ENCODE assay signal across 25 cellular contexts in the genomic region with DNA sequence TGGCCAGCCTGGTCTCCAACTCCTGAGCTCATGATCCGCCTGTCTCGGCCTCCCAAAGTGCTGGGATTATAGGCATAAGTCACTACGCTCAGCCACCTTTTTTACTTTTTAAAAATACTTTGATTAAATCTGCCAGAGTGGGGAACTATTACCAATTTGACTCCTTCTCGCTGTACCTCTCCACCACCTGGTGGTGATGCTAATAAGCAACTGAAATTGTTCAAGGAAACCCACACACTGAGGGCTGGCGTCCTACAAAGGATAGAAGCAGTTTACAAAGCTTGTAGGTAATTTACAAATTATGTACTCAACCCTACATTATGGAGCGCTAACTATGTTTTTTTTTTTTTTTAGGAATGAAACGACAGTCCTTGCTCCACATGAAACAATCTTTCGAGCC.
A peak's percentile ranks its signal among the peaks of the same experiment; 100 is the strongest.
DNase-seq lines count a peak whose midpoint lies in the region; ATAC-seq, FAIRE-seq and TF ChIP-seq lines count a peak whose summit lies in the region.
"Had no signal": no experiment of that assay in that cellular context is flagged by ENCODE, and none has a peak within 500 bp of the region (broad histone marks: within the 10 kb centered on the region; RNA-seq: fewer than 3 reads in every experiment).

No MANE protein-coding gene starts in this region.

- H3K4me2 ChIP-seq in IMR-90 (ENCODE audit: low read depth, low read length) (no peak overlapping the region), GM12878 (ENCODE audit: control insufficient read depth, insufficient read depth) (no peak overlapping the region)

- no peak overlapping the region for H2AK9ac ChIP-seq in IMR-90 (replicated peaks; ENCODE audit: low read depth, low read length, poor library complexity)

- H3K27ac ChIP-seq in IMR-90 (ENCODE audit: insufficient read depth, low read length) (no peak overlapping the region), GM12878 (ENCODE audit: control insufficient read depth, insufficient read depth) (no peak overlapping the region), left lung (no peak overlapping the region)
- H3K27ac ChIP-seq in CD8-positive, alpha-beta memory T cell (ENCODE audit: low read depth, low read length) = no peak overlapping the region
- H3K27ac ChIP-seq: 22Rv1, upper lobe of left lung had no signal

- no peak overlapping the region for H2AFZ ChIP-seq in IMR-90 (replicated peaks; ENCODE audit: low read length, poor library complexity)
- no peak overlapping the region for H2AFZ ChIP-seq in GM12878 (ENCODE audit: control insufficient read depth, low read depth, low read length)

- H2BK5ac ChIP-seq in IMR-90 (ENCODE audit: low read depth, low read length, poor library complexity, severe bottlenecking) = no peak overlapping the region

- intact Hi-C loops in IMR-90 (cut with micrococcal nuclease) (no loop called here), GM12878 (cut with micrococcal nuclease; ENCODE audit: unreplicated experiment) (no loop called here), left lung (cut with DNase I) (no loop called here)

- no peak for TF ChIP-seq EP300 in GM12878 (IDR thresholded peaks at IDR 0.05; ENCODE audit: borderline replicate concordance in 1 of 2, control insufficient read depth in 1 of 2, low read depth in 2 of 2, low read length in 2 of 2)

- 92% methylated on average over 2 of the region's 8 CpGs; no CpG with 5 or more reads in 1 of the 2 experiments for WGBS in IMR-90 (ENCODE audit: extremely low coverage in 2 of 2, insufficient read length in 1 of 2), 2 experiments
- WGBS in GM12878 (ENCODE audit: insufficient coverage, insufficient replicate concordance, low lambda C conversion rate, missing lambda C conversion rate) = 62% methylated on average over 8 of the region's 8 CpGs

- no TSS peak for BruUV-seq in IMR-90 (replicated peaks; lab: Mats Ljungman, UMichigan)
- BruUV-seq in GM12878 (replicated peaks; lab: Mats Ljungman, UMichigan) = no TSS peak

- DNase-seq in DMS 273 (lab: John Stamatoyannopoulos, UW; ENCODE audit: unreplicated experiment) (peak; percentile 15), DMS 273 treated with DMSO at 0.1 percent for 48 hours (lab: John Stamatoyannopoulos, UW) (no peak), IMR-90 (no peak), GM12878 (ENCODE audit: low read depth, low spot score) (no peak), iPS-NIHi7 (ENCODE audit: extremely low spot score) (peak; percentile 31), left lung (no peak)
- DNase-seq in CD8-positive, alpha-beta memory T cell = no peak
- DNase-seq in stimulated activated CD4-positive, alpha-beta T cell treated with anti-CD3 and anti-CD28 coated beads, Interleukin-1b, Interleukin-23, amount 100 ng/mL, for 48 hours = no peak
- DNase-seq: activated CD4-positive, CD25-positive, alpha-beta regulatory T cell; activated CD8-positive, alpha-beta memory T cell treated with anti-CD3 and anti-CD28 coated beads for 24 hours; C1 segment of cervical spinal cord; caudate nucleus; DMS79 treated with DMSO at 0.1 percent for 48 hours; effector CD4-positive, alpha-beta T cell; hypothalamus; NCI-H2081 treated with DMSO at 0.1 percent for 48 hours; nephron progenitor cell; NK-92 treated with Interleukin-12 subunit alpha and Interleukin-12 subunit beta, amount 100 ng/mL, for 24 hours; stimulated activated naive CD8-positive, alpha-beta T cell treated with anti-CD3 and anti-CD28 coated beads, Interleukin-15, Interleukin-2, amounts not matched to agents 100 U/mL and 50 U/mL, for 24 hours; T-helper 1 cell; upper lobe of left lung had no signal

- H3K9me1 ChIP-seq in IMR-90 (ENCODE audit: insufficient read depth, low read length) = no peaks in the 10 kb centered on the region

- H3K9me3 Mint-ChIP-seq in CD8-positive, alpha-beta memory T cell = no peaks in the 10 kb centered on the region
- H3K9me3 Mint-ChIP-seq: activated T-helper 1 cell treated with anti-CD3 and anti-CD28 coated beads, Interleukin-12 subunit alpha, Interleukin-12 subunit beta, Interleukin-2, Interleukin-4 antibody, amounts not matched to agents 30 ng/mL and 10 ng/mL and 1 ng/mL, durations not matched to agents 14 hours and 24 hours and 36 hours had no signal

- 0 out of 2 replicates have a peak overlapping the region, but pooled peaks have one; percentile 15 for H2AK5ac ChIP-seq in IMR-90 (ENCODE audit: low read depth, low read length)

- RAD21 ChIA-PET in GM12878 (lab: Charles Lee; ENCODE audit: unreplicated experiment) = interaction anchor here (2.7 kb wide), 1 partner anchor 17 kb away, joined by 8 read pairs; no protein-coding TSS in a partner anchor

- H2BK20ac ChIP-seq in IMR-90 (ENCODE audit: low read depth, low read length) = no peak overlapping the region

- ATAC-seq in IMR-90 (ENCODE audit: low read depth) = no peak
- 0 out of 3 replicates have a peak, but pooled peaks have one; percentile 41 for ATAC-seq in GM12878
- no peak for ATAC-seq in left lung
- ATAC-seq: Right ventricle myocardium inferior; stimulated activated naive CD8-positive, alpha-beta T cell treated with anti-CD3 and anti-CD28 coated beads, Interleukin-15, Interleukin-2, amounts not matched to agents 100 U/mL and 50 U/mL, for 24 hours had no signal

- no peak overlapping the region for H4K8ac ChIP-seq in IMR-90 (ENCODE audit: low read depth in 2 of 2, low read length in 2 of 2)

- H3K79me2 ChIP-seq in GM12878 (ENCODE audit: control insufficient read depth, insufficient read depth, low read length) = no peaks in the 10 kb centered on the region

- peaks cover 0 to 27% of the 10 kb centered on the region in 2 experiments; a peak in 3 of 4 replicates for H3K79me1 ChIP-seq in IMR-90 (ENCODE audit: low read depth in 1 of 2, low read length in 2 of 2)

- H3K4me3 ChIP-seq in IMR-90 (ENCODE audit: insufficient read depth, low read depth, low read length) (no peak overlapping the region), GM12878 (no peak overlapping the region), left lung (no peak overlapping the region)
- H3K4me3 ChIP-seq in CD8-positive, alpha-beta memory T cell (ENCODE audit: low read length) = no peak overlapping the region
- H3K4me3 ChIP-seq: upper lobe of left lung had no signal

- no peak overlapping the region for H3K56ac ChIP-seq in IMR-90 (ENCODE audit: extremely low read depth, insufficient read depth, low read length)

- no peak overlapping the region for H4K5ac ChIP-seq in IMR-90 (ENCODE audit: low read depth, low read length)

- POLR2A ChIA-PET in IMR-90 (lab: Charles Lee; ENCODE audit: unreplicated experiment) (no interaction called here), GM12878 (lab: Charles Lee) (interaction anchor here (0.6 kb wide), 1 partner anchor 129 kb away, joined by 4 read pairs; no protein-coding TSS in a partner anchor)
- POLR2A ChIA-PET in CD8-positive, alpha-beta memory T cell (lab: Charles Lee) = no interaction called here

- no peaks in the 10 kb centered on the region for H3K9me3 ChIP-seq in IMR-90 (ENCODE audit: control insufficient read depth, insufficient read depth, low read length)
- H3K9me3 ChIP-seq in GM12878 (replicated peaks; ENCODE audit: control insufficient read depth, insufficient read depth, low read length) = no peaks in the 10 kb centered on the region
- no peaks in the 10 kb centered on the region for H3K9me3 ChIP-seq in CD8-positive, alpha-beta memory T cell (ENCODE audit: low read length)
- H3K9me3 ChIP-seq in left lung = no peaks in the 10 kb centered on the region
- H3K9me3 ChIP-seq: upper lobe of left lung had no signal

- no peak overlapping the region for H3K4me3 Mint-ChIP-seq in CD8-positive, alpha-beta memory T cell
- H3K4me3 Mint-ChIP-seq: activated T-helper 1 cell treated with anti-CD3 and anti-CD28 coated beads, Interleukin-12 subunit alpha, Interleukin-12 subunit beta, Interleukin-2, Interleukin-4 antibody, amounts not matched to agents 30 ng/mL and 10 ng/mL and 1 ng/mL, durations not matched to agents 14 hours and 24 hours and 36 hours; nephron progenitor cell had no signal

- no peak overlapping the region; the same call in 1 of the 2 replicates for H4K91ac ChIP-seq in IMR-90 (ENCODE audit: insufficient read depth, low read depth, low read length)

- SMC1A ChIA-PET in GM12878 (lab: Charles Lee; ENCODE audit: uncharacterized antibody, unreplicated experiment) = interaction anchor here (0.7 to 2.2 kb wide), 6 partner anchors 9 to 1777 kb away, joined by 3 to 6 read pairs (median 3); no protein-coding TSS in a partner anchor

- CTCF ChIA-PET in IMR-90 (lab: Yijun Ruan, JAX) = interaction anchor here (1.0 to 1.8 kb wide), 4 partner anchors 9 to 103 kb away, joined by 3 to 7 read pairs (median 5); no protein-coding TSS in a partner anchor
- CTCF ChIA-PET in GM12878 (lab: Yijun Ruan, JAX) = interaction anchor here (0.7 to 3.6 kb wide), 8 partner anchors 9 to 308 kb away, joined by 3 to 19 read pairs (median 4); a partner anchor contains a TSS
- CTCF ChIA-PET in CD8-positive, alpha-beta memory T cell (lab: Charles Lee) = interaction anchor here (0.8 to 1.4 kb wide), 3 partner anchors 9 to 112 kb away, joined by 3 to 6 read pairs (median 4); a partner anchor contains a TSS

- TF ChIP-seq CTCF in IMR-90 (conservative IDR thresholded peaks at IDR 0.05; ENCODE audit: low read depth, low read length) (0 out of 2 replicates have a peak, but pooled peaks have one; percentile 11), GM12878 (IDR thresholded peaks at IDR 0.05 in 2 of 3, conservative IDR thresholded peaks at IDR 0.05 in 1 of 3; ENCODE audit: control insufficient read depth in 2 of 3, extremely low read depth in 1 of 3, insufficient read depth in 1 of 3, low read depth in 3 of 3, low read length in 3 of 3) (peak in 1 of 3 experiments; percentile 2; a peak in 1 of 6 replicates), left lung (IDR thresholded peaks at IDR 0.05) (no peak)

- in situ Hi-C loops in IMR-90 (cut with MboI; ENCODE audit: low sequenced_read_pairs) (no loop called here), GM12878 (cut with MboI) (no loop called here)

- H4K20me1 ChIP-seq in IMR-90 (ENCODE audit: insufficient read depth, low read length) (no peaks in the 10 kb centered on the region), GM12878 (ENCODE audit: control insufficient read depth, insufficient read depth) (no peaks in the 10 kb centered on the region)

- H3K27me3 ChIP-seq in IMR-90 (ENCODE audit: control insufficient read depth, insufficient read depth, low read length) (no peaks in the 10 kb centered on the region), GM12878 (replicated peaks in 1 of 2; ENCODE audit: control insufficient read depth in 2 of 2, insufficient read depth in 2 of 2, low read length in 1 of 2) (peaks cover 0 to 2% of the 10 kb centered on the region in 2 experiments; a peak in 1 of 4 replicates), left lung (no peaks in the 10 kb centered on the region)
- H3K27me3 ChIP-seq in CD8-positive, alpha-beta memory T cell (ENCODE audit: insufficient read depth, low read length, poor library complexity, severe bottlenecking) = no peaks in the 10 kb centered on the region
- H3K27me3 ChIP-seq: upper lobe of left lung had no signal

- no peaks in the 10 kb centered on the region for H3K4me1 Mint-ChIP-seq in CD8-positive, alpha-beta memory T cell

- H3K9ac ChIP-seq in IMR-90 (ENCODE audit: low read depth, low read length) = no peak overlapping the region
- H3K9ac ChIP-seq in GM12878 (ENCODE audit: control insufficient read depth, insufficient read depth, low read length) = no peak overlapping the region

- H3K27ac Mint-ChIP-seq in CD8-positive, alpha-beta memory T cell = no peak overlapping the region
- H3K27ac Mint-ChIP-seq: activated T-helper 1 cell treated with anti-CD3 and anti-CD28 coated beads, Interleukin-12 subunit alpha, Interleukin-12 subunit beta, Interleukin-2, Interleukin-4 antibody, amounts not matched to agents 30 ng/mL and 10 ng/mL and 1 ng/mL, durations not matched to agents 14 hours and 24 hours and 36 hours; nephron progenitor cell had no signal

- no peak for FAIRE-seq in GM12878 (lab: Jason Lieb, UNC)
- FAIRE-seq: GM19239 had no signal

- no peak for TF ChIP-seq POLR2A in IMR-90 (IDR thresholded peaks at IDR 0.05; ENCODE audit: low read depth, low read length)
- TF ChIP-seq POLR2A in GM12878 (IDR thresholded peaks at IDR 0.05; ENCODE audit: low read depth, low read length) = no peak

- dilution Hi-C loops in IMR-90 (cut with HindIII; ENCODE audit: low sequenced_read_pairs, unreplicated experiment) = loop anchor here (25.0 kb wide), 1 partner anchor 112 kb away; a partner anchor contains a TSS

- H3K4me1 ChIP-seq in IMR-90 (ENCODE audit: control insufficient read depth, insufficient read depth, low read length) (no peaks in the 10 kb centered on the region), GM12878 (ENCODE audit: control insufficient read depth, insufficient read depth, low read length) (no peaks in the 10 kb centered on the region), left lung (no peaks in the 10 kb centered on the region)
- no peaks in the 10 kb centered on the region for H3K4me1 ChIP-seq in CD8-positive, alpha-beta memory T cell (ENCODE audit: insufficient read depth, low read length)
- H3K4me1 ChIP-seq: upper lobe of left lung had no signal

- no peak overlapping the region for H2BK120ac ChIP-seq in IMR-90 (ENCODE audit: low read depth, low read length)

- no peak overlapping the region for H3K4ac ChIP-seq in IMR-90 (ENCODE audit: low read depth, low read length)

- H3K36me3 ChIP-seq in IMR-90 (ENCODE audit: control insufficient read depth, insufficient read depth, low read length) (peaks cover 7% of the 10 kb centered on the region), GM12878 (ENCODE audit: control insufficient read depth in 2 of 2, insufficient read depth in 2 of 2, low read length in 1 of 2) (no peaks in the 10 kb centered on the region), left lung (no peaks in the 10 kb centered on the region)
- H3K36me3 ChIP-seq in CD8-positive, alpha-beta memory T cell (ENCODE audit: insufficient read depth, low read length) = no peaks in the 10 kb centered on the region

- no peaks in the 10 kb centered on the region for H3K36me3 Mint-ChIP-seq in CD8-positive, alpha-beta memory T cell

- no peak overlapping the region for H2BK15ac ChIP-seq in IMR-90 (ENCODE audit: low read depth, low read length)

- H3K27me3 Mint-ChIP-seq in CD8-positive, alpha-beta memory T cell = peaks cover 3 to 18% of the 10 kb centered on the region in 2 donors

- no peak overlapping the region for H3K14ac ChIP-seq in IMR-90 (replicated peaks; ENCODE audit: low read depth, low read length)

- TF ChIP-seq RAD21 in IMR-90 (IDR thresholded peaks at IDR 0.05; ENCODE audit: low read length) (peak; percentile 28; the same call in 1 of the 2 replicates), GM12878 (IDR thresholded peaks at IDR 0.05; ENCODE audit: insufficient read depth, low read depth, low read length) (no peak)

- no peak overlapping the region for H3K18ac ChIP-seq in IMR-90 (ENCODE audit: low read depth, low read length)

- H3K23ac ChIP-seq in IMR-90 (ENCODE audit: low read depth, low read length) = no peak overlapping the region

Comparison
In these comparisons a context has a peak if more than half of its experiments do, and no peak if none do; other contexts are left out.
1. DNase-seq: peak in DMS 273 (single experiment) and iPS-NIHi7 (single experiment); none in DMS 273 treated with DMSO at 0.1 percent for 48 hours (single experiment), IMR-90 (single experiment), GM12878 (single experiment), CD8-positive, alpha-beta memory T cell (0 of 5), stimulated activated CD4-positive, alpha-beta T cell treated with anti-CD3 and anti-CD28 coated beads, Interleukin-1b, Interleukin-23, amount 100 ng/mL, for 48 hours (single experiment) and left lung (0 of 2).